17 cellular contexts compared by ENCODE assay signal in genomic region chr11:62399868-62400245, GRCh38. TPM values are rescaled to one million over a fixed set of nuclear protein-coding genes. Genes with fewer than 3 reads are reported as not detected.
A peak's percentile ranks its signal among the peaks of the same experiment; 100 is the strongest.
DNase-seq lines count a peak whose midpoint lies in the region; ATAC-seq, FAIRE-seq and TF ChIP-seq lines count a peak whose summit lies in the region.
"Had no signal": no experiment of that assay in that cellular context is flagged by ENCODE, and none has a peak within 500 bp of the region (broad histone marks: within the 10 kb centered on the region; RNA-seq: fewer than 3 reads in every experiment).

No MANE protein-coding gene starts in this region.

- H3K4me3 Mint-ChIP-seq in activated naive CD8-positive, alpha-beta T cell treated with anti-CD3 and anti-CD28 coated beads, Interleukin-2, amount 50 U/mL, for 24 hours = no peak overlapping the region
- H3K4me3 Mint-ChIP-seq: stimulated activated memory B cell treated with anti-CD40 and anti-IgM and Interleukin-4, amounts not matched to agents 10 μg/mL and 1 μg/mL and 100 μg/mL, for 72 hours had no signal

- CTCF ChIA-PET in HepG2 (lab: Yijun Ruan, JAX; ENCODE audit: low intra/inter-chr PET ratio, low total read pairs) = no interaction called here

- in situ Hi-C loops in HepG2 (cut with HindIII; ENCODE audit: extremely low pct_ligation_motif_present, low pct_unique_long_range_greater_than_20kb) = loop anchor here (5.0 to 10.0 kb wide), 2 partner anchors 157 to 305 kb away; partner anchors contain the start of genes BSCL2 and GNG3

- POLR2A ChIA-PET in HepG2 (lab: Yijun Ruan, JAX) = interaction anchor here (0.6 to 1.4 kb wide), 2 partner anchors 174 to 280 kb away, joined by 3 to 4 read pairs; partner anchors contain the start of gene EEF1G

- intact Hi-C loops in upper lobe of right lung (cut with DNase I) (no loop called here), HepG2 (cut with micrococcal nuclease; ENCODE audit: unreplicated experiment) (loop anchor here (10.0 kb wide), 1 partner anchor 145 kb away; the partner anchor contains the start of gene AHNAK)

- no peak overlapping the region for H3K14ac ChIP-seq in neuronal stem cell (ENCODE audit: low read length)

- H2AFZ ChIP-seq in neuronal stem cell (ENCODE audit: low read length) = peak overlapping the region; percentile 8
- no peak overlapping the region for H2AFZ ChIP-seq in HepG2 (ENCODE audit: low read length)

- H4K91ac ChIP-seq in neuronal stem cell (ENCODE audit: low read depth, low read length, poor library complexity) = no peak overlapping the region

- no peaks in the 10 kb centered on the region for H3K36me3 Mint-ChIP-seq in activated naive CD8-positive, alpha-beta T cell treated with anti-CD3 and anti-CD28 coated beads, Interleukin-2, amount 50 U/mL, for 24 hours (ENCODE audit: low read depth)
- H3K36me3 Mint-ChIP-seq: stimulated activated memory B cell treated with anti-CD40 and anti-IgM and Interleukin-4, amounts not matched to agents 10 μg/mL and 1 μg/mL and 100 μg/mL, for 72 hours had no signal

- H3K4me1 Mint-ChIP-seq in activated naive CD8-positive, alpha-beta T cell treated with anti-CD3 and anti-CD28 coated beads, Interleukin-2, amount 50 U/mL, for 24 hours = peaks cover 52% of the 10 kb centered on the region

- peak overlapping the region; percentile 8 for H2BK15ac ChIP-seq in neuronal stem cell (ENCODE audit: low read length)

- no TSS peak for BruUV-seq in HepG2 (replicated peaks; lab: Mats Ljungman, UMichigan)

- WGBS in gastroesophageal sphincter (ENCODE audit: low coverage in 1 of 2), 2 donors = 0 to 63% methylated on average over 1 of the region's 7 CpGs
- no CpG with 5 or more reads among the region's 7 CpGs for WGBS in neuronal stem cell (ENCODE audit: extremely low coverage in 2 of 2, insufficient read length in 2 of 2, insufficient replicate concordance in 1 of 2), 2 donors
- WGBS in HepG2 (ENCODE audit: low lambda C conversion rate) = 52% methylated on average over 6 of the region's 7 CpGs

- no peaks in the 10 kb centered on the region for H3K79me2 ChIP-seq in HepG2 (ENCODE audit: insufficient read depth, low read length)

- H3K4me2 ChIP-seq in neuronal stem cell (ENCODE audit: insufficient read depth, low read length, poor library complexity, severe bottlenecking) (no peak overlapping the region), HepG2 (ENCODE audit: low read depth, low read length) (no peak overlapping the region)

- H3K27me3 Mint-ChIP-seq in activated naive CD8-positive, alpha-beta T cell treated with anti-CD3 and anti-CD28 coated beads, Interleukin-2, amount 50 U/mL, for 24 hours = no peaks in the 10 kb centered on the region

- H2BK5ac ChIP-seq in neuronal stem cell (ENCODE audit: low read length) = no peak overlapping the region

- no peak for TF ChIP-seq CTCF in gastroesophageal sphincter (IDR thresholded peaks at IDR 0.05)
- no peak for TF ChIP-seq CTCF in upper lobe of right lung (IDR thresholded peaks at IDR 0.05)
- TF ChIP-seq CTCF in HepG2 (CRISPR knock-in tag; IDR thresholded peaks at IDR 0.05) = no peak

- TF ChIP-seq POLR2A in gastroesophageal sphincter (IDR thresholded peaks at IDR 0.05) (no peak), HepG2 (IDR thresholded peaks at IDR 0.05; ENCODE audit: insufficient read depth in 1 of 2, low read depth in 2 of 2, low read length in 2 of 2) (no peak)

- H3K4me3 ChIP-seq in gastroesophageal sphincter = no peak overlapping the region
- H3K4me3 ChIP-seq in neuronal stem cell (ENCODE audit: low read length in 2 of 2) = no peak overlapping the region
- no peak overlapping the region for H3K4me3 ChIP-seq in upper lobe of right lung
- no peak overlapping the region for H3K4me3 ChIP-seq in HepG2 (replicated peaks in 1 of 3; ENCODE audit: insufficient read depth in 1 of 3, low read depth in 2 of 3, low read length in 3 of 3)
- H3K4me3 ChIP-seq: MG63 had no signal

- H3K4ac ChIP-seq in neuronal stem cell (ENCODE audit: low read length) = no peak overlapping the region

- no peaks in the 10 kb centered on the region for H3K27me3 ChIP-seq in gastroesophageal sphincter
- H3K27me3 ChIP-seq in neuronal stem cell (ENCODE audit: control insufficient read depth in 3 of 3, insufficient read depth in 3 of 3, low read depth in 1 of 3, low read length in 3 of 3) = peaks cover 0 to 7% (median 0%) of the 10 kb centered on the region in 3 experiments
- H3K27me3 ChIP-seq in upper lobe of right lung = no peaks in the 10 kb centered on the region
- peaks cover under 1 to 43% of the 10 kb centered on the region in 2 experiments; a peak in 4 of 5 replicates for H3K27me3 ChIP-seq in HepG2 (ENCODE audit: control insufficient read depth in 1 of 2, insufficient read depth in 2 of 2, low read length in 2 of 2)
- H3K27me3 ChIP-seq: MG63 had no signal

- H4K20me1 ChIP-seq in HepG2 (ENCODE audit: insufficient read depth, low read length) = no peaks in the 10 kb centered on the region

- peak overlapping the region; percentile 64 to 85 (median 82) for H3K27ac ChIP-seq in gastroesophageal sphincter
- H3K27ac ChIP-seq in neuronal stem cell (replicated peaks; ENCODE audit: low read length) = no peak overlapping the region
- H3K27ac ChIP-seq in upper lobe of right lung = peak overlapping the region; percentile 70
- H3K27ac ChIP-seq in HepG2 (ENCODE audit: extremely low read length, insufficient read depth, low read length) = no peak overlapping the region

- H3K79me1 ChIP-seq in neuronal stem cell (ENCODE audit: low read depth, low read length) = no peaks in the 10 kb centered on the region

- H3K23ac ChIP-seq in neuronal stem cell (ENCODE audit: low read depth, low read length, poor library complexity) = no peak overlapping the region

- H3K9me3 Mint-ChIP-seq in activated naive CD8-positive, alpha-beta T cell treated with anti-CD3 and anti-CD28 coated beads, Interleukin-2, amount 50 U/mL, for 24 hours = no peaks in the 10 kb centered on the region
- H3K9me3 Mint-ChIP-seq: stimulated activated memory B cell treated with anti-CD40 and anti-IgM and Interleukin-4, amounts not matched to agents 10 μg/mL and 1 μg/mL and 100 μg/mL, for 72 hours had no signal

- no peak overlapping the region for H2BK12ac ChIP-seq in neuronal stem cell (ENCODE audit: low read length)

- no peaks in the 10 kb centered on the region for H3K36me3 ChIP-seq in gastroesophageal sphincter
- H3K36me3 ChIP-seq in neuronal stem cell (replicated peaks in 1 of 2; ENCODE audit: control insufficient read depth in 2 of 2, insufficient read depth in 2 of 2, low read length in 2 of 2) = no peaks in the 10 kb centered on the region
- no peaks in the 10 kb centered on the region for H3K36me3 ChIP-seq in upper lobe of right lung
- no peaks in the 10 kb centered on the region for H3K36me3 ChIP-seq in HepG2 (replicated peaks in 1 of 2; ENCODE audit: control insufficient read depth in 1 of 2, insufficient read depth in 2 of 2, low read length in 2 of 2)
- H3K36me3 ChIP-seq: MG63 had no signal

- no peak overlapping the region for H4K8ac ChIP-seq in neuronal stem cell (ENCODE audit: low read depth, low read length)

- no peak overlapping the region for H2BK120ac ChIP-seq in neuronal stem cell (ENCODE audit: low read depth, low read length)

- H3K18ac ChIP-seq in neuronal stem cell (ENCODE audit: low read length) = no peak overlapping the region

- no peak for TF ChIP-seq EP300 in gastroesophageal sphincter (IDR thresholded peaks at IDR 0.05)
- no peak for TF ChIP-seq EP300 in HepG2 (IDR thresholded peaks at IDR 0.05; ENCODE audit: low read depth in 2 of 2, low read length in 2 of 2)
- no peak for TF ChIP-seq EP300 in HepG2 (CRISPR knock-in tag; IDR thresholded peaks at IDR 0.05; ENCODE audit: borderline replicate concordance)

- FAIRE-seq in HepG2 (lab: Jason Lieb, UNC) = no peak
- FAIRE-seq: frontal cortex had no signal

- H3K9ac ChIP-seq in neuronal stem cell (ENCODE audit: low read depth, low read length, poor library complexity) (peak overlapping the region; percentile 53), HepG2 (ENCODE audit: insufficient read depth, low read depth, low read length) (no peak overlapping the region)

- H2AK5ac ChIP-seq in neuronal stem cell (ENCODE audit: low read depth, low read length) = no peak overlapping the region

- no peak for DNase-seq in activated naive CD8-positive, alpha-beta T cell treated with anti-CD3 and anti-CD28 coated beads, Interleukin-2, amount 50 U/mL, for 24 hours
- DNase-seq in neuronal stem cell (ENCODE audit: low spot score) (no peak), upper lobe of right lung (peak; percentile 47), HuH-7.5 (ENCODE audit: low spot score) (no peak), HepG2 (ENCODE audit: low spot score) (no peak), NCI-H510A (lab: John Stamatoyannopoulos, UW) (no peak)
- DNase-seq: activated CD4-positive, alpha-beta T cell treated with anti-CD3 and anti-CD28 coated beads, Interleukin-2, amount 50 U/mL, for 1 hour; activated naive CD4-positive, alpha-beta T cell; MG63; NCI-H2171 treated with DMSO at 0.1 percent for 48 hours; occipital lobe had no signal

- TF ChIP-seq RAD21 in HepG2 (CRISPR knock-in tag; IDR thresholded peaks at IDR 0.05) = no peak

- H3K4me1 ChIP-seq in gastroesophageal sphincter (peaks cover 12 to 89% (median 53%) of the 10 kb centered on the region in 3 donors), neuronal stem cell (ENCODE audit: control insufficient read depth in 2 of 2, insufficient read depth in 1 of 2, low read depth in 1 of 2, low read length in 2 of 2) (peaks cover 11 to 19% of the 10 kb centered on the region in 2 donors), upper lobe of right lung (peaks cover 67% of the 10 kb centered on the region), HepG2 (ENCODE audit: insufficient read depth, low read length) (peaks cover 52% of the 10 kb centered on the region)

- peak overlapping the region; percentile 39 for H3K27ac Mint-ChIP-seq in activated naive CD8-positive, alpha-beta T cell treated with anti-CD3 and anti-CD28 coated beads, Interleukin-2, amount 50 U/mL, for 24 hours
- H3K27ac Mint-ChIP-seq: stimulated activated memory B cell treated with anti-CD40 and anti-IgM and Interleukin-4, amounts not matched to agents 10 μg/mL and 1 μg/mL and 100 μg/mL, for 72 hours had no signal

- no peak for ATAC-seq in activated naive CD8-positive, alpha-beta T cell treated with anti-CD3 and anti-CD28 coated beads, Interleukin-2, amount 50 U/mL, for 24 hours
- ATAC-seq in gastroesophageal sphincter (no peak), upper lobe of right lung (no peak), HepG2 (no peak)
- ATAC-seq: stimulated activated memory B cell treated with anti-CD40 and anti-IgM and Interleukin-4, amounts not matched to agents 10 μg/mL and 1 μg/mL and 100 μg/mL, for 72 hours had no signal

- H3K9me3 ChIP-seq in gastroesophageal sphincter (no peaks in the 10 kb centered on the region), neuronal stem cell (replicated peaks in 1 of 2; ENCODE audit: control insufficient read depth in 2 of 2, insufficient read depth in 1 of 2, low read depth in 1 of 2, low read length in 2 of 2) (no peaks in the 10 kb centered on the region), upper lobe of right lung (no peaks in the 10 kb centered on the region), HepG2 (ENCODE audit: low read length) (no peaks in the 10 kb centered on the region)
- H3K9me3 ChIP-seq: MG63 had no signal

RNA-seq across cellular contexts. Expression of gene SCGB1A1, which starts 19.0 kb away (rescaled TPM):
- total RNA-seq in gastroesophageal sphincter = not detected
- not detected for polyA plus RNA-seq in neuronal stem cell (2013, experiment 1 of 2)
- polyA plus RNA-seq in neuronal stem cell (2013, experiment 2 of 2) = not detected
- 5.4 TPM for total RNA-seq in upper lobe of right lung
- not detected in 2 replicates for total RNA-seq in HepG2 (2016; rRNA removed; fragmentation: Illumina TruSeq; extraction: Trizol)
- total RNA-seq in HepG2 (2016; cell fraction: cytosol; rRNA removed; fragmentation: Illumina TruSeq; extraction: Trizol; ENCODE audit: low read depth) = not detected in 2 replicates
- not detected in 2 replicates for total RNA-seq in HepG2 (2016; cell fraction: insoluble cytoplasmic fraction; rRNA removed; fragmentation: Illumina TruSeq; extraction: Trizol)
- not detected in 2 replicates for total RNA-seq in HepG2 (2016; cell fraction: membrane; rRNA removed; fragmentation: Illumina TruSeq; extraction: Trizol)
- total RNA-seq in HepG2 (2016; cell fraction: nucleus; rRNA removed; fragmentation: Illumina TruSeq; extraction: Trizol) = not detected in 2 replicates
- not detected in 2 replicates for polyA plus RNA-seq in HepG2 (2011; rRNA removed)
- polyA plus RNA-seq in HepG2 (2011; cell fraction: cytosol; rRNA removed) = not detected in 2 replicates
- polyA plus RNA-seq in HepG2 (2011; cell fraction: nucleus; rRNA removed) = not detected in 2 replicates
- polyA plus RNA-seq in HepG2 (2012) = not detected in 2 replicates
- not detected in 2 replicates for polyA plus RNA-seq in HepG2 (2016; cell fraction: cytosol; fragmentation: Illumina TruSeq; extraction: Trizol; ENCODE audit: low read depth)
- polyA plus RNA-seq in HepG2 (2016; cell fraction: insoluble cytoplasmic fraction; fragmentation: Illumina TruSeq; extraction: Trizol; ENCODE audit: low read depth) = not detected in 2 replicates
- polyA plus RNA-seq in HepG2 (2016; cell fraction: membrane; fragmentation: Illumina TruSeq; extraction: Trizol; ENCODE audit: low read depth) = not detected in 2 replicates
- not detected in 2 replicates for polyA plus RNA-seq in HepG2 (2016; cell fraction: nucleus; fragmentation: Illumina TruSeq; extraction: Trizol; ENCODE audit: insufficient read depth, low read depth)
- polyA minus RNA-seq in HepG2 (2011; rRNA and poly(A)+ RNA removed; ENCODE audit: low replicate concordance) = not detected in 2 replicates
- not detected in 2 replicates for polyA minus RNA-seq in HepG2 (2011; cell fraction: cytosol; rRNA and poly(A)+ RNA removed)
- polyA minus RNA-seq in HepG2 (2011; cell fraction: nucleus; rRNA and poly(A)+ RNA removed) = not detected in 2 replicates
- total RNA-seq: dermis microvascular lymphatic vessel endothelial cell; frontal cortex; kidney epithelial cell; occipital lobe; T-helper 2 cell treated with Interferon-gamma antibody and Interleukin-4, amounts not matched to agents 100 ng/mL and 5 ng/mL, for 36 hours had no signal

Comparison
In these comparisons a context has a peak if more than half of its experiments do, and no peak if none do; other contexts are left out.
1. H3K27ac ChIP-seq: peak in gastroesophageal sphincter (4 of 4) and upper lobe of right lung (single experiment); none in neuronal stem cell (single experiment) and HepG2 (single experiment).